ENCODE assay signal across 14 cellular contexts in genomic region chr17:81153340-81153803, GRCh38. TPM values are rescaled to one million over a fixed set of nuclear protein-coding genes. Genes with fewer than 3 reads are reported as not detected.
A peak's percentile ranks its signal among the peaks of the same experiment; 100 is the strongest.
DNase-seq lines count a peak whose midpoint lies in the region; ATAC-seq and TF ChIP-seq lines count a peak whose summit lies in the region.
"Had no signal": no experiment of that assay in that cellular context is flagged by ENCODE, and none has a peak within 500 bp of the region (broad histone marks: within the 10 kb centered on the region; RNA-seq: fewer than 3 reads in every experiment).

No MANE protein-coding gene starts in this region.

- WGBS in heart left ventricle, 4 donors = 50 to 62% (median 55%) methylated on average over 17 of the region's 17 CpGs
- 83% methylated on average over 17 of the region's 17 CpGs for WGBS in upper lobe of left lung, 2 donors

- ATAC-seq in heart left ventricle (peak in 2 of 4 donors; percentile 68 to 78), left cardiac atrium (no peak), upper lobe of left lung (ENCODE audit: low FRiP score in 2 of 2) (peak in 1 of 2 donors; percentile 55)
- ATAC-seq: activated CD8-positive, alpha-beta memory T cell treated with anti-CD3 and anti-CD28 coated beads, Interleukin-2, amount 10 ng/mL, durations not matched to agents 7 days and 5 days; PC-3 had no signal

- no peak overlapping the region for H3K4me3 ChIP-seq in heart left ventricle
- no peak overlapping the region for H3K4me3 ChIP-seq in upper lobe of left lung
- H3K4me3 ChIP-seq: colonic mucosa, testis had no signal

- no peak for TF ChIP-seq CTCF in heart left ventricle (IDR thresholded peaks at IDR 0.05)
- TF ChIP-seq CTCF in upper lobe of left lung (IDR thresholded peaks at IDR 0.05) = no peak

- TF ChIP-seq POLR2A in heart left ventricle (IDR thresholded peaks at IDR 0.05) (no peak), upper lobe of left lung (IDR thresholded peaks at IDR 0.05) (peak in 1 of 4 donors; percentile 42)

- peaks cover 0 to 36% (median 0%) of the 10 kb centered on the region in 12 donors for H3K4me1 ChIP-seq in heart left ventricle
- H3K4me1 ChIP-seq in upper lobe of left lung = peaks cover 9 to 16% (median 15%) of the 10 kb centered on the region in 4 donors
- H3K4me1 ChIP-seq: colonic mucosa, testis had no signal

- TF ChIP-seq EP300 in upper lobe of left lung (IDR thresholded peaks at IDR 0.05) = peak in 1 of 4 donors; percentile 23

- DNase-seq in heart left ventricle (peak in 3 of 5 donors; percentile 37 to 49 (median 43)), left cardiac atrium (no peak), T1000 (lab: John Stamatoyannopoulos, UW) (peak; percentile 15), globus pallidus (ENCODE audit: low spot score) (peak; percentile 95), upper lobe of left lung (peak in 1 of 2 donors; percentile 49), NCI-H2196 (lab: John Stamatoyannopoulos, UW; ENCODE audit: unreplicated experiment) (no peak), NCI-H526 (lab: John Stamatoyannopoulos, UW) (no peak)
- DNase-seq in activated T-cell treated with anti-CD3 and anti-CD28 coated beads, Interleukin-2, amount 50 U/mL, for 1 hour = no peak
- DNase-seq: activated CD8-positive, alpha-beta memory T cell treated with anti-CD3 and anti-CD28 coated beads, Interleukin-2, amount 10 ng/mL, durations not matched to agents 7 days and 5 days; colonic mucosa; PC-3; stimulated activated CD4-positive, alpha-beta T cell treated with anti-CD3 and anti-CD28 coated beads, Interleukin-12 subunit alpha, Interleukin-12 subunit beta, amount 100 ng/mL, for 4 hours; testis had no signal

- H3K36me3 ChIP-seq in heart left ventricle (no peaks in the 10 kb centered on the region), upper lobe of left lung (no peaks in the 10 kb centered on the region)
- H3K36me3 ChIP-seq: colonic mucosa had no signal

- no peaks in the 10 kb centered on the region for H3K9me3 ChIP-seq in heart left ventricle
- no peaks in the 10 kb centered on the region for H3K9me3 ChIP-seq in upper lobe of left lung
- H3K9me3 ChIP-seq: colonic mucosa, testis had no signal

- intact Hi-C loops in heart left ventricle (cut with DNase I) = no loop called here
- intact Hi-C loops in left cardiac atrium (cut with DNase I) = no loop called here

- H3K27me3 ChIP-seq in heart left ventricle (no peaks in the 10 kb centered on the region), upper lobe of left lung (no peaks in the 10 kb centered on the region)
- H3K27me3 ChIP-seq: colonic mucosa, testis had no signal

- H3K27ac ChIP-seq in heart left ventricle = peak overlapping the region in 1 of 12 donors; percentile 77
- peak overlapping the region in 3 of 4 donors; percentile 10 to 84 (median 52) for H3K27ac ChIP-seq in upper lobe of left lung
- H3K27ac ChIP-seq: colonic mucosa, testis had no signal

RNA-seq across cellular contexts. Expression of gene PVALEF, which starts 11.9 kb away (rescaled TPM):
- total RNA-seq in heart left ventricle (not detected), left cardiac atrium (not detected), upper lobe of left lung (not detected)
- polyA plus RNA-seq in heart left ventricle = not detected
- total RNA-seq: activated CD8-positive, alpha-beta memory T cell treated with anti-CD3 and anti-CD28 coated beads, Interleukin-2, amount 10 ng/mL, durations not matched to agents 7 days and 5 days; colonic mucosa; kidney epithelial cell; PC-3; testis had no signal

RNA-seq across cellular contexts. Expression of gene AATK, which starts 12.6 kb away (rescaled TPM):
- total RNA-seq in heart left ventricle (10 to 100 TPM in 2 of 9 donors, 1 to 10 TPM in 7; 3.6 to 12.0 (median 9.6) TPM), left cardiac atrium (10 to 100 TPM in 1 of 2 donors, 1 to 10 TPM in 1; 8.3 to 12.7 TPM), upper lobe of left lung (100 to 1,000 TPM in 3 of 6 donors, 10 to 100 TPM in 3; 39.2 to 144 (median 92.2) TPM)
- polyA plus RNA-seq in heart left ventricle = 1 to 10 TPM; 1.3 to 3.9 TPM

Comparison
In these comparisons a context has a peak if more than half of its experiments do, and no peak if none do; other contexts are left out.
1. DNase-seq: peak in heart left ventricle (3 of 5), T1000 (single experiment) and globus pallidus (single experiment); none in left cardiac atrium (single experiment), activated T-cell treated with anti-CD3 and anti-CD28 coated beads, Interleukin-2, amount 50 U/mL, for 1 hour (single experiment), NCI-H2196 (single experiment) and NCI-H526 (0 of 2).